ENCODE assay signal across 3 cellular contexts in the genomic region with DNA sequence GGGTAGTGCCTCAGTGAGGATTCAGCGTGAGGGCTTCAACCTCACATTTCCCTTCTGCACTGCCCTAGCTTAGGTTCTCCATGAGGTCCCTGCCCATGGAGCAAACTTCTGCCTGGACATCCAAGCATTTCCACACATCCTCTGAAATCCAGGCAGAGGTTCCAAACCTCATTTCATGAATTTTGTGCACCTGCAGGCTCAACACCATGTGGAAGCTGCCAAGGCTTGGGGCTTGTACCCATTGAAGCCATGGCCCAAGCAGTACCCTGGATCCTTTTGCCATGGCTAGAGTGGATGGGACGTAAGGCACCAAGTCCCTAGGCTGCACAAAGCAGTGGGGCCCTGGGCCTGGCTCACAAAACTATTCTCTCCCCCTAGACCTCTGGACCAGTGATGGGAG.
"Had no signal": no experiment of that assay in that cellular context is flagged by ENCODE, and none has a peak within 500 bp of the region (broad histone marks: within the 10 kb centered on the region; RNA-seq: fewer than 3 reads in every experiment).

No MANE protein-coding gene starts in this region.

- DNase-seq: GDM1, GF-D8 had no signal

- ATAC-seq: GM12878 had no signal

- H3K4me3 ChIP-seq: GM12878 had no signal
